ENCODE assay signal across 8 cellular contexts in the genomic region with DNA sequence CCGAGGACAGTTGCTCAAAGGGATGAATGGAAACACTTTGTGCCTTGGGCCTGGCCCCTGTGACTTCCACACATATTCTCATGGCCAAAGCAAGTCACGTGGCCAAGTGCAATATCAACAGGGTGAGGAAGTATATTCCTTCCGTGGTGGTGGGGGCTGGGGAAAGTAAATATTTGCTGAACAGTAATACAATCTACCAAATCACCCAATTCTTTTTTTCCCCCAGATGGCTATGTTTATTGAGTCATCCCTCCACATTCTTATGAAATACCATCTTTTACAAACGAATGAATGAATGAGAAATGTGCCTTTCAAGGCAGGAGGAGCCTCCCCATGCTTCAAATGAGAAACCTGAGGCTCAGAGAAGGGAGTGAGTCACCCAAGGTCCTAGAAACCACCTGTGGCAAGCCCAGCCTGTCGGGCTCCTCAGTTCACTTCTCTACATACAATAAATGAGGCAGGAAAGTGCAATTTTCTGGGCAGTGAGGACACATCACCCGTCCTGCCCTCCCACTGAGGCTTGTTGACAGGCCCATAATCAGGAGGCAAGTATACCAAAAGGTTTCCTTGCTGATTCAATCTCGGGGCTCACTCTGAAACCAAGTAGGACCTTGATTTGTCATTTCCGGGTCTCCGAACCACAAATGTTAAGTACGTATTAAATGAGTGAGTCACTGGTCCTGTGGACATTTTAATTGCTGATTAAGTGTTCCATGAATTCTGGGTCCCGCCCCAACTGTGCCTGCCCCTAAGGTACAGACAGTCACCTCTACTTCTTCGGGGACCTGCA. TPM values are rescaled to one million over a fixed set of nuclear protein-coding genes. Genes with fewer than 3 reads are reported as not detected.
DNase-seq lines count a peak whose midpoint lies in the region; ATAC-seq and TF ChIP-seq lines count a peak whose summit lies in the region.

No MANE protein-coding gene starts in this region.

- intact Hi-C loops in uterus (cut with DNase I; ENCODE audit: low total_unique reads), result no loop called here

- no peaks in the 10 kb centered on the region for H3K9me3 ChIP-seq in uterus

- H3K27me3 ChIP-seq in foreskin keratinocyte, result no peaks in the 10 kb centered on the region
- no peaks in the 10 kb centered on the region for H3K27me3 ChIP-seq in rectal smooth muscle tissue (ENCODE audit: control insufficient read depth, insufficient read depth, low read length)
- H3K27me3 ChIP-seq in uterus, result no peaks in the 10 kb centered on the region

- H3K27ac ChIP-seq in foreskin keratinocyte (peak overlapping the region; percentile 99), rectal smooth muscle tissue (ENCODE audit: low read depth, low read length) (no peak overlapping the region), uterus (peak overlapping the region; percentile 75 to 81)

- no peak overlapping the region for H3K4me3 ChIP-seq in rectal smooth muscle tissue (ENCODE audit: low read length)
- H3K4me3 ChIP-seq in uterus, result no peak overlapping the region

- in situ Hi-C loops in ACHN (cut with HindIII; ENCODE audit: low pct_ligation_motif_present, low pct_unique_long_range_greater_than_20kb, low sequenced_read_pairs), result no loop called here

- TF ChIP-seq CTCF in foreskin keratinocyte (conservative IDR thresholded peaks at IDR 0.05), result no peak
- no peak for TF ChIP-seq CTCF in uterus (IDR thresholded peaks at IDR 0.05)

- TF ChIP-seq POLR2A in uterus (IDR thresholded peaks at IDR 0.05), result no peak

- peaks cover 28% of the 10 kb centered on the region for H3K4me1 ChIP-seq in foreskin keratinocyte
- H3K4me1 ChIP-seq in rectal smooth muscle tissue (ENCODE audit: control insufficient read depth, insufficient read depth, low read length), result peaks cover 4% of the 10 kb centered on the region
- H3K4me1 ChIP-seq in uterus, result no peaks in the 10 kb centered on the region

- H3K36me3 ChIP-seq in rectal smooth muscle tissue (ENCODE audit: control insufficient read depth, insufficient read depth, low read length) (no peaks in the 10 kb centered on the region), uterus (no peaks in the 10 kb centered on the region)

- H3K9ac ChIP-seq in rectal smooth muscle tissue (ENCODE audit: low read length), result peak overlapping the region; percentile 14

- peak; percentile 48 for ATAC-seq in HG02798 (IDR thresholded peaks at IDR 0.05; ENCODE audit: poor library complexity, unreplicated experiment)
- ATAC-seq in foreskin keratinocyte, result peak; percentile 92
- no peak for ATAC-seq in HG02588 (IDR thresholded peaks at IDR 0.05; ENCODE audit: unreplicated experiment)

- peak; percentile 63 for DNase-seq in ACHN
- peak; percentile 99 for DNase-seq in RPMI7951 (ENCODE audit: low read depth)
- peak; percentile 84 to 86 for DNase-seq in activated T-cell treated with anti-CD3 and anti-CD28 coated beads, Interleukin-2, amount 50 U/mL, for 48 hours
- peak; percentile 100 for DNase-seq in foreskin keratinocyte
- peak; percentile 70 to 84 for DNase-seq in uterus

RNA-seq across cellular contexts. Expression of a gene that starts 25.3 kb away (rescaled TPM):
- 15.6 and 18.5 TPM in 2 replicates for total RNA-seq in RPMI7951 (2014; rRNA removed; shearing (Covaris generic))
- total RNA-seq in foreskin keratinocyte (70.0 and 75.8 TPM in 2 replicates), uterus (10 to 100 TPM; 20.5 to 47.1 (median 35.4) TPM)
- polyA plus RNA-seq in foreskin keratinocyte, result 26.4 and 32.2 TPM in 2 replicates
